Comparison of ENCODE assay signal across 11 cellular contexts in the genomic region with DNA sequence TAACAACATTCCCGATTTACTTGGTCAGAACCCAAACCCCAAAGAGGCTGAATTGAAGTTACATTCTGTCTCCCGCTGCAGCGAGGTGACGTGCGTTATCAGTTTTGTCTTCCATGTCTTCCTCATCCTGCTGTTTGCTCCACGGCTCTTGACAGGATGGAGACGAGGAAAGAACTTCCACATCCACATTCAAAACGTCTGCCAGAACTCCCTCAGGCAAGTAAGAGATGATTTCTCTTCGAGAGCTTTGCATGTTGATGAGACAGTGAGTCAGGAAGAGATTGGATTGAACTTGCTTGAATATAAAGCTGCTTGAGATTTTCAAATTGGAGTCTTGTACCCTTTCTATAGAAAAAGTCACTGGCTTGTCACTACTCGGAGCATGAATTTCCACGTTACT.
A peak's percentile ranks its signal among the peaks of the same experiment; 100 is the strongest.
DNase-seq lines count a peak whose midpoint lies in the region; ATAC-seq, FAIRE-seq and TF ChIP-seq lines count a peak whose summit lies in the region.
"Had no signal": no experiment of that assay in that cellular context is flagged by ENCODE, and none has a peak within 500 bp of the region (broad histone marks: within the 10 kb centered on the region; RNA-seq: fewer than 3 reads in every experiment).

No MANE protein-coding gene starts in this region.

- H3K9me3 Mint-ChIP-seq in naive thymus-derived CD8-positive, alpha-beta T cell = peaks cover 0 to 3% (median 0%) of the 10 kb centered on the region in 9 donors
- H3K9me3 Mint-ChIP-seq: activated naive CD4-positive, alpha-beta T cell treated with anti-CD3 and anti-CD28 coated beads for 36 hours had no signal

- no peak for TF ChIP-seq POLR2A in transverse colon (IDR thresholded peaks at IDR 0.05)

- in situ Hi-C loops in transverse colon (cut with MboI; ENCODE audit: low pct_ligation_motif_present in 1 of 4, low pct_unique_long_range_greater_than_20kb in 1 of 4, low sequenced_read_pairs in 3 of 4) = no loop called here

- ATAC-seq in sciatic nerve = no peak
- ATAC-seq in naive thymus-derived CD8-positive, alpha-beta T cell = no peak

- POLR2A ChIA-PET in naive thymus-derived CD8-positive, alpha-beta T cell (lab: Charles Lee) = no interaction called here

- TF ChIP-seq CTCF in bronchial epithelial cell (IDR thresholded peaks at IDR 0.05; ENCODE audit: insufficient read depth, low read length, severe bottlenecking) (no peak), transverse colon (IDR thresholded peaks at IDR 0.05) (no peak)

- intact Hi-C loops in transverse colon (cut with DNase I; ENCODE audit: low total_unique reads) = loop anchor here (10.0 kb wide), 1 partner anchor 74 kb away; no protein-coding TSS in a partner anchor
- intact Hi-C loops in sciatic nerve (cut with DNase I) = no loop called here

- H3K27me3 ChIP-seq in bronchial epithelial cell (ENCODE audit: control insufficient read depth, insufficient read depth, low read length) (peaks cover 3% of the 10 kb centered on the region), transverse colon (peaks cover 3% of the 10 kb centered on the region)

- TF ChIP-seq EP300 in transverse colon (IDR thresholded peaks at IDR 0.05; ENCODE audit: low read depth) = no peak

- FAIRE-seq in bronchial epithelial cell (lab: Jason Lieb, UNC) = no peak

- H3K27ac Mint-ChIP-seq in naive thymus-derived CD8-positive, alpha-beta T cell = no peak overlapping the region
- H3K27ac Mint-ChIP-seq: activated naive CD4-positive, alpha-beta T cell treated with anti-CD3 and anti-CD28 coated beads for 36 hours had no signal

- WGBS in transverse colon (ENCODE audit: low coverage in 1 of 2), 2 donors = 52 to 73% methylated on average over 5 to 11 of the region's 11 CpGs

- no peaks in the 10 kb centered on the region for H3K36me3 Mint-ChIP-seq in naive thymus-derived CD8-positive, alpha-beta T cell

- DNase-seq in LHCN-M2 (ENCODE audit: low read depth) (peak; percentile 25), bronchial epithelial cell (ENCODE audit: low read depth) (peak; percentile 92), islet precursor cell (peak; percentile 84), transverse colon (no peak), sciatic nerve (ENCODE audit: low spot score) (no peak), NCI-H1694 treated with DMSO at 0.1 percent for 48 hours (lab: John Stamatoyannopoulos, UW) (no peak)
- no peak for DNase-seq in stimulated activated CD4-positive, alpha-beta T cell treated with anti-CD3 and anti-CD28 coated beads, Interleukin-2, amount 100 ng/mL, for 48 hours
- no peak for DNase-seq in naive thymus-derived CD8-positive, alpha-beta T cell
- DNase-seq: activated naive CD4-positive, alpha-beta T cell treated with anti-CD3 and anti-CD28 coated beads for 36 hours; head of caudate nucleus; NCI-H2171 had no signal

- peak overlapping the region; percentile 45 to 64 (median 50) for H3K27ac ChIP-seq in transverse colon

- peaks cover 4 to 25% (median 10%) of the 10 kb centered on the region in 5 donors for H3K27me3 Mint-ChIP-seq in naive thymus-derived CD8-positive, alpha-beta T cell

- H3K4me3 ChIP-seq in bronchial epithelial cell (ENCODE audit: low read depth, low read length) (no peak overlapping the region), transverse colon (no peak overlapping the region)

- peaks cover 3 to 29% (median 16%) of the 10 kb centered on the region in 4 donors for H3K4me1 ChIP-seq in transverse colon

- H3K4me3 Mint-ChIP-seq in naive thymus-derived CD8-positive, alpha-beta T cell = no peak overlapping the region
- H3K4me3 Mint-ChIP-seq: activated naive CD4-positive, alpha-beta T cell treated with anti-CD3 and anti-CD28 coated beads for 36 hours had no signal

- H3K9me3 ChIP-seq in transverse colon = no peaks in the 10 kb centered on the region

- peaks cover 0 to 3% (median 1%) of the 10 kb centered on the region in 4 donors for H3K4me1 Mint-ChIP-seq in naive thymus-derived CD8-positive, alpha-beta T cell

- no peaks in the 10 kb centered on the region for H3K36me3 ChIP-seq in bronchial epithelial cell (ENCODE audit: control insufficient read depth, insufficient read depth, low read length)
- H3K36me3 ChIP-seq in transverse colon = no peaks in the 10 kb centered on the region

Comparison
In these comparisons a context has a peak if more than half of its experiments do, and no peak if none do; other contexts are left out.
1. DNase-seq: peak in LHCN-M2 (single experiment), bronchial epithelial cell (single experiment) and islet precursor cell (single experiment); none in transverse colon (single experiment), sciatic nerve (single experiment), NCI-H1694 treated with DMSO at 0.1 percent for 48 hours (single experiment), stimulated activated CD4-positive, alpha-beta T cell treated with anti-CD3 and anti-CD28 coated beads, Interleukin-2, amount 100 ng/mL, for 48 hours (0 of 2) and naive thymus-derived CD8-positive, alpha-beta T cell (0 of 10).